17 cellular contexts compared by ENCODE assay signal in genomic region chr13:109999659-110000533, GRCh38.
"Had no signal": no experiment of that assay in that cellular context is flagged by ENCODE, and none has a peak within 500 bp of the region (broad histone marks: within the 10 kb centered on the region; RNA-seq: fewer than 3 reads in every experiment).

No MANE protein-coding gene starts in this region.

- H3K4me1 Mint-ChIP-seq: activated CD4-positive, alpha-beta T cell treated with anti-CD3 and anti-CD28 coated beads, Interleukin-2, amount 10 ng/mL, durations not matched to agents 24 days and 14 days had no signal

- FAIRE-seq: endometrium, frontal cortex had no signal

- H3K27me3 Mint-ChIP-seq: activated CD8-positive, alpha-beta T cell treated with anti-CD3 and anti-CD28 coated beads for 36 hours had no signal

- H3K9me3 Mint-ChIP-seq: activated CD4-positive, alpha-beta T cell treated with anti-CD3 and anti-CD28 coated beads, Interleukin-2, amount 10 ng/mL, durations not matched to agents 24 days and 14 days; activated CD8-positive, alpha-beta T cell treated with anti-CD3 and anti-CD28 coated beads for 36 hours; activated naive CD4-positive, alpha-beta T cell treated with anti-CD3 and anti-CD28 coated beads for 36 hours; activated T-cell treated with anti-CD3 and anti-CD28 coated beads, Interleukin-2, amount 50 U/mL, for 4 hours; nephron had no signal

- H3K27ac Mint-ChIP-seq: activated CD4-positive, alpha-beta T cell treated with anti-CD3 and anti-CD28 coated beads, Interleukin-2, amount 10 ng/mL, durations not matched to agents 24 days and 14 days; activated CD8-positive, alpha-beta T cell treated with anti-CD3 and anti-CD28 coated beads for 36 hours; activated naive CD4-positive, alpha-beta T cell treated with anti-CD3 and anti-CD28 coated beads for 36 hours; nephron; progenitor cell of endocrine pancreas had no signal

- H3K4me1 ChIP-seq: colonic mucosa had no signal

- H3K27ac ChIP-seq: brain microvascular endothelial cell, colonic mucosa, thyroid gland had no signal

- H3K27me3 ChIP-seq: brain microvascular endothelial cell, colonic mucosa, thyroid gland had no signal

- H3K9me3 ChIP-seq: colonic mucosa, thyroid gland had no signal

- ATAC-seq: activated CD8-positive, alpha-beta T cell treated with anti-CD3 and anti-CD28 coated beads for 36 hours; activated T-cell treated with anti-CD3 and anti-CD28 coated beads, Interleukin-2, amount 50 U/mL, for 4 hours had no signal

- H3K36me3 ChIP-seq: brain microvascular endothelial cell, colonic mucosa, thyroid gland had no signal

- H3K4me3 Mint-ChIP-seq: activated CD4-positive, alpha-beta T cell treated with anti-CD3 and anti-CD28 coated beads, Interleukin-2, amount 10 ng/mL, durations not matched to agents 24 days and 14 days; activated CD8-positive, alpha-beta T cell treated with anti-CD3 and anti-CD28 coated beads for 36 hours; activated naive CD4-positive, alpha-beta T cell treated with anti-CD3 and anti-CD28 coated beads for 36 hours; activated T-cell treated with anti-CD3 and anti-CD28 coated beads, Interleukin-2, amount 50 U/mL, for 4 hours; nephron had no signal

- DNase-seq: activated CD4-positive, alpha-beta T cell treated with anti-CD3 and anti-CD28 coated beads, Interleukin-2, amount 10 ng/mL, durations not matched to agents 24 days and 14 days; activated CD8-positive, alpha-beta T cell treated with anti-CD3 and anti-CD28 coated beads for 36 hours; activated naive CD4-positive, alpha-beta T cell treated with anti-CD3 and anti-CD28 coated beads for 36 hours; activated T-cell treated with anti-CD3 and anti-CD28 coated beads, Interleukin-2, amount 50 U/mL, for 4 hours; brain microvascular endothelial cell; central memory CD4-positive, alpha-beta T cell; colonic mucosa; erythroblast; occipital lobe; stimulated activated CD4-positive, alpha-beta T cell treated with anti-CD3 and anti-CD28 coated beads, Interleukin-2, amount 100 ng/mL, for 24 hours; stimulated activated naive CD4-positive, alpha-beta T cell treated with Interleukin-2 at 50 U/mL for 16 hours; T1000; thyroid gland had no signal

- H3K4me3 ChIP-seq: colonic mucosa, thyroid gland had no signal
